16 cellular contexts compared by ENCODE assay signal in genomic region chr16:89159174-89159849, GRCh38. TPM values are rescaled to one million over a fixed set of nuclear protein-coding genes. Genes with fewer than 3 reads are reported as not detected.
DNase-seq lines count a peak whose midpoint lies in the region; ATAC-seq, FAIRE-seq and TF ChIP-seq lines count a peak whose summit lies in the region.
"Had no signal": no experiment of that assay in that cellular context is flagged by ENCODE, and none has a peak within 500 bp of the region (broad histone marks: within the 10 kb centered on the region; RNA-seq: fewer than 3 reads in every experiment).

No MANE protein-coding gene starts in this region.

- no peak for TF ChIP-seq POLR2A in HepG2 (IDR thresholded peaks at IDR 0.05; ENCODE audit: insufficient read depth in 1 of 2, low read depth in 2 of 2, low read length in 2 of 2)
- no peak for TF ChIP-seq POLR2A in right lobe of liver (IDR thresholded peaks at IDR 0.05)

- peak overlapping the region; percentile 26; the same call in 1 of the 2 replicates for H3K4me2 ChIP-seq in HepG2 (ENCODE audit: low read depth, low read length)

- DNase-seq in HepG2 (ENCODE audit: low spot score) (peak; percentile 57), right lobe of liver (no peak), WTC11 (ENCODE audit: low spot score) (no peak), chondrocyte (ENCODE audit: low spot score) (no peak), cerebellar cortex (ENCODE audit: low spot score) (no peak), NCI-H2196 (lab: John Stamatoyannopoulos, UW; ENCODE audit: unreplicated experiment) (no peak)
- DNase-seq: BE2C; CD8-positive, alpha-beta memory T cell; DMS79; GM23248 had no signal

- H3K9me3 Mint-ChIP-seq in WTC11 (peaks cover 17% of the 10 kb centered on the region), chondrocyte (ENCODE audit: low read depth) (no peaks in the 10 kb centered on the region)
- H3K9me3 Mint-ChIP-seq: CD8-positive, alpha-beta memory T cell had no signal

- H3K4me3 Mint-ChIP-seq in WTC11 (no peak overlapping the region), chondrocyte (ENCODE audit: unreplicated experiment) (no peak overlapping the region)

- no peaks in the 10 kb centered on the region for H3K36me3 ChIP-seq in HepG2 (replicated peaks in 1 of 2; ENCODE audit: control insufficient read depth in 1 of 2, insufficient read depth in 2 of 2, low read length in 2 of 2)
- no peaks in the 10 kb centered on the region for H3K36me3 ChIP-seq in right lobe of liver
- H3K36me3 ChIP-seq: BE2C had no signal

- no peaks in the 10 kb centered on the region for H3K79me2 ChIP-seq in HepG2 (ENCODE audit: insufficient read depth, low read length)

- no peaks in the 10 kb centered on the region; the same call in 1 of the 2 replicates for H4K20me1 ChIP-seq in HepG2 (ENCODE audit: insufficient read depth, low read length)

- no peak for FAIRE-seq in HepG2 (lab: Jason Lieb, UNC)
- FAIRE-seq: A204.1, GM12878, GM18507, H54 had no signal

- H3K9ac ChIP-seq in HepG2 (ENCODE audit: insufficient read depth, low read depth, low read length) = no peak overlapping the region
- H3K9ac ChIP-seq: GM23248 had no signal

- no peak overlapping the region for H3K27ac Mint-ChIP-seq in WTC11
- peak overlapping the region; percentile 15 for H3K27ac Mint-ChIP-seq in chondrocyte (ENCODE audit: unreplicated experiment)
- H3K27ac Mint-ChIP-seq: CD8-positive, alpha-beta memory T cell had no signal

- WGBS in HepG2 (ENCODE audit: low lambda C conversion rate) = 11% methylated on average over 19 of the region's 43 CpGs
- WGBS in right lobe of liver (ENCODE audit: insufficient coverage, low coverage, low lambda C conversion rate, missing lambda C conversion rate) = 73% methylated on average over 11 of the region's 43 CpGs

- H3K27ac ChIP-seq in HepG2 (ENCODE audit: extremely low read length, insufficient read depth, low read length) (no peak overlapping the region), right lobe of liver (no peak overlapping the region)
- H3K27ac ChIP-seq: GM23248 had no signal

- CTCF ChIA-PET in HepG2 (lab: Yijun Ruan, JAX; ENCODE audit: low intra/inter-chr PET ratio, low total read pairs) (no interaction called here), WTC11 (lab: Charles Lee) (interaction anchor here (1.8 kb wide), 1 partner anchor 422 kb away, joined by 5 read pairs; no protein-coding TSS in a partner anchor)

- H3K4me1 ChIP-seq in HepG2 (ENCODE audit: insufficient read depth, low read length) = peaks cover 65% of the 10 kb centered on the region
- H3K4me1 ChIP-seq in right lobe of liver = no peaks in the 10 kb centered on the region
- H3K4me1 ChIP-seq: BE2C had no signal

- TF ChIP-seq EP300 in HepG2 (IDR thresholded peaks at IDR 0.05; ENCODE audit: low read depth in 2 of 2, low read length in 2 of 2) (no peak; a peak in 1 of 4 replicates), HepG2 (CRISPR knock-in tag; IDR thresholded peaks at IDR 0.05; ENCODE audit: borderline replicate concordance) (0 out of 2 replicates have a peak, but pooled peaks have one; percentile 53)

- H3K36me3 Mint-ChIP-seq in WTC11 (peaks cover 6% of the 10 kb centered on the region; the same call in 1 of the 2 replicates), chondrocyte (ENCODE audit: low read depth) (no peaks in the 10 kb centered on the region)
- H3K36me3 Mint-ChIP-seq: CD8-positive, alpha-beta memory T cell had no signal

- H3K27me3 Mint-ChIP-seq in WTC11 (ENCODE audit: low read depth) (peaks cover 7% of the 10 kb centered on the region), chondrocyte (ENCODE audit: low read depth) (peaks cover 8% of the 10 kb centered on the region)
- H3K27me3 Mint-ChIP-seq: CD8-positive, alpha-beta memory T cell had no signal

- in situ Hi-C loops in HepG2 (cut with HindIII; ENCODE audit: extremely low pct_ligation_motif_present, low pct_unique_long_range_greater_than_20kb) = no loop called here

- H2AFZ ChIP-seq in HepG2 (ENCODE audit: low read length) = no peak overlapping the region
- H2AFZ ChIP-seq: GM23248 had no signal

- peaks cover 24 to 70% of the 10 kb centered on the region in 2 experiments for H3K27me3 ChIP-seq in HepG2 (ENCODE audit: control insufficient read depth in 1 of 2, insufficient read depth in 2 of 2, low read length in 2 of 2)
- H3K27me3 ChIP-seq in right lobe of liver = no peaks in the 10 kb centered on the region

- TF ChIP-seq RAD21 in HepG2 (CRISPR knock-in tag; IDR thresholded peaks at IDR 0.05) = peak; percentile 49; the same call in 1 of the 2 replicates

- BruUV-seq in HepG2 (replicated peaks; lab: Mats Ljungman, UMichigan) = no TSS peak

- POLR2A ChIA-PET in HepG2 (lab: Yijun Ruan, JAX) (interaction anchor here (1.3 kb wide), 1 partner anchor 58 kb away, joined by 5 read pairs; the partner anchor contains the start of gene ZNF778), WTC11 (lab: Charles Lee) (no interaction called here)

- H3K4me3 ChIP-seq in HepG2 (replicated peaks in 1 of 3; ENCODE audit: insufficient read depth in 1 of 3, low read depth in 2 of 3, low read length in 3 of 3) = peak overlapping the region in 1 of 3 experiments; percentile 11; a peak in 1 of 6 replicates
- no peak overlapping the region for H3K4me3 ChIP-seq in right lobe of liver
- H3K4me3 ChIP-seq: GM12878, GM23248 had no signal

- ATAC-seq in HepG2 = peak; percentile 61
- ATAC-seq in right lobe of liver = no peak
- no peak for ATAC-seq in WTC11
- no peak for ATAC-seq in GM21717 (IDR thresholded peaks at IDR 0.05; ENCODE audit: unreplicated experiment)
- ATAC-seq: GM12878 had no signal

- H3K9me3 ChIP-seq in HepG2 (ENCODE audit: low read length) = no peaks in the 10 kb centered on the region
- H3K9me3 ChIP-seq in right lobe of liver = no peaks in the 10 kb centered on the region
- H3K9me3 ChIP-seq: BE2C had no signal

- intact Hi-C loops in HepG2 (cut with micrococcal nuclease; ENCODE audit: unreplicated experiment) = no loop called here
- intact Hi-C loops in right lobe of liver (cut with DNase I) = no loop called here

- H3K4me1 Mint-ChIP-seq in WTC11 (no peaks in the 10 kb centered on the region), chondrocyte (ENCODE audit: low read depth) (peaks cover 18% of the 10 kb centered on the region)

- TF ChIP-seq CTCF in HepG2 (CRISPR knock-in tag; IDR thresholded peaks at IDR 0.05) (0 out of 2 replicates have a peak, but pooled peaks have one; percentile 36), right lobe of liver (IDR thresholded peaks at IDR 0.05) (no peak), WTC11 (IDR thresholded peaks at IDR 0.05) (no peak), chondrocyte (IDR thresholded peaks at IDR 0.05) (no peak)

RNA-seq across cellular contexts. Expression of gene CDH15, which starts 12.2 kb away (rescaled TPM):
- total RNA-seq in HepG2 (2016; rRNA removed; fragmentation: Illumina TruSeq; extraction: Trizol) (1.4 and 2.2 TPM in 2 replicates), right lobe of liver (1 to 10 TPM in 1 of 6 experiments, under 1 TPM in 4, not detected in 1; 0.12 to 3.3 (median 0.15) TPM), WTC11 (2021) (0.41 to 0.76 TPM (median 0.46 TPM) in 3 replicates), chondrocyte (0.20 to 0.23 TPM in 2 of 3 replicates, not detected in the other)
- total RNA-seq in HepG2 (2016; cell fraction: cytosol; rRNA removed; fragmentation: Illumina TruSeq; extraction: Trizol; ENCODE audit: low read depth) = 2.8 and 2.9 TPM in 2 replicates
- total RNA-seq in HepG2 (2016; cell fraction: insoluble cytoplasmic fraction; rRNA removed; fragmentation: Illumina TruSeq; extraction: Trizol) = 1.4 and 2.2 TPM in 2 replicates
- total RNA-seq in HepG2 (2016; cell fraction: membrane; rRNA removed; fragmentation: Illumina TruSeq; extraction: Trizol) = 3.6 and 3.7 TPM in 2 replicates
- total RNA-seq in HepG2 (2016; cell fraction: nucleus; rRNA removed; fragmentation: Illumina TruSeq; extraction: Trizol) = 1.6 and 1.8 TPM in 2 replicates
- polyA plus RNA-seq in HepG2 (2011; rRNA removed) = 0.69 and 0.74 TPM in 2 replicates
- polyA plus RNA-seq in HepG2 (2011; cell fraction: cytosol; rRNA removed) = 0.37 and 1.2 TPM in 2 replicates
- 1.6 and 2.1 TPM in 2 replicates for polyA plus RNA-seq in HepG2 (2011; cell fraction: nucleus; rRNA removed)
- polyA plus RNA-seq in HepG2 (2012) = 0.61 and 0.90 TPM in 2 replicates
- 3.5 and 3.8 TPM in 2 replicates for polyA plus RNA-seq in HepG2 (2016; cell fraction: cytosol; fragmentation: Illumina TruSeq; extraction: Trizol; ENCODE audit: low read depth)
- 1.7 and 2.3 TPM in 2 replicates for polyA plus RNA-seq in HepG2 (2016; cell fraction: insoluble cytoplasmic fraction; fragmentation: Illumina TruSeq; extraction: Trizol; ENCODE audit: low read depth)
- polyA plus RNA-seq in HepG2 (2016; cell fraction: membrane; fragmentation: Illumina TruSeq; extraction: Trizol; ENCODE audit: low read depth) = 3.3 and 4.1 TPM in 2 replicates
- 3.3 and 3.4 TPM in 2 replicates for polyA plus RNA-seq in HepG2 (2016; cell fraction: nucleus; fragmentation: Illumina TruSeq; extraction: Trizol; ENCODE audit: insufficient read depth, low read depth)
- polyA minus RNA-seq in HepG2 (2011; rRNA and poly(A)+ RNA removed; ENCODE audit: low replicate concordance) = 0.62 TPM in 1 of 2 replicates, not detected in the other
- 0.40 and 0.62 TPM in 2 replicates for polyA minus RNA-seq in HepG2 (2011; cell fraction: cytosol; rRNA and poly(A)+ RNA removed)
- 0.39 TPM in 1 of 2 replicates, not detected in the other for polyA minus RNA-seq in HepG2 (2011; cell fraction: nucleus; rRNA and poly(A)+ RNA removed)
- total RNA-seq: CD8-positive, alpha-beta memory T cell; GM23248; HT-29 had no signal
- polyA plus RNA-seq: CD8-positive, alpha-beta memory T cell had no signal

RNA-seq across cellular contexts. Expression of gene SLC22A31, which starts 41.0 kb away (rescaled TPM):
- total RNA-seq in HepG2 (2016; rRNA removed; fragmentation: Illumina TruSeq; extraction: Trizol) = 20.6 and 83.3 TPM in 2 replicates
- 22.4 and 22.9 TPM in 2 replicates for total RNA-seq in HepG2 (2016; cell fraction: cytosol; rRNA removed; fragmentation: Illumina TruSeq; extraction: Trizol; ENCODE audit: low read depth)
- total RNA-seq in HepG2 (2016; cell fraction: insoluble cytoplasmic fraction; rRNA removed; fragmentation: Illumina TruSeq; extraction: Trizol) = 17.9 and 83.9 TPM in 2 replicates
- 38.1 and 39.2 TPM in 2 replicates for total RNA-seq in HepG2 (2016; cell fraction: membrane; rRNA removed; fragmentation: Illumina TruSeq; extraction: Trizol)
- 88.9 and 114 TPM in 2 replicates for total RNA-seq in HepG2 (2016; cell fraction: nucleus; rRNA removed; fragmentation: Illumina TruSeq; extraction: Trizol)
- 67.3 and 98.2 TPM in 2 replicates for polyA plus RNA-seq in HepG2 (2011; rRNA removed)
- 27.2 and 52.1 TPM in 2 replicates for polyA plus RNA-seq in HepG2 (2011; cell fraction: cytosol; rRNA removed)
- polyA plus RNA-seq in HepG2 (2011; cell fraction: nucleus; rRNA removed) = 1,312 and 1,533 TPM in 2 replicates
- 45.8 and 48.2 TPM in 2 replicates for polyA plus RNA-seq in HepG2 (2012)
- 27.4 and 28.3 TPM in 2 replicates for polyA plus RNA-seq in HepG2 (2016; cell fraction: cytosol; fragmentation: Illumina TruSeq; extraction: Trizol; ENCODE audit: low read depth)
- 23.8 and 26.1 TPM in 2 replicates for polyA plus RNA-seq in HepG2 (2016; cell fraction: insoluble cytoplasmic fraction; fragmentation: Illumina TruSeq; extraction: Trizol; ENCODE audit: low read depth)
- 29.3 and 31.7 TPM in 2 replicates for polyA plus RNA-seq in HepG2 (2016; cell fraction: membrane; fragmentation: Illumina TruSeq; extraction: Trizol; ENCODE audit: low read depth)
- 322 and 325 TPM in 2 replicates for polyA plus RNA-seq in HepG2 (2016; cell fraction: nucleus; fragmentation: Illumina TruSeq; extraction: Trizol; ENCODE audit: insufficient read depth, low read depth)
- polyA minus RNA-seq in HepG2 (2011; rRNA and poly(A)+ RNA removed; ENCODE audit: low replicate concordance) = 51.6 TPM in 1 of 2 replicates, not detected in the other
- 17.1 and 21.0 TPM in 2 replicates for polyA minus RNA-seq in HepG2 (2011; cell fraction: cytosol; rRNA and poly(A)+ RNA removed)
- polyA minus RNA-seq in HepG2 (2011; cell fraction: nucleus; rRNA and poly(A)+ RNA removed) = 89.4 and 90.8 TPM in 2 replicates
- 10 to 100 TPM in 2 of 6 experiments, 1 to 10 TPM in 1, under 1 TPM in 1, not detected in 2; 0.19 to 19.3 (median 6.8) TPM for total RNA-seq in right lobe of liver
- total RNA-seq in WTC11 (2021) = 9.8 to 12.1 TPM (median 10.7 TPM) in 3 replicates
- 0.40 to 0.94 TPM in 2 of 3 replicates, not detected in the other for total RNA-seq in chondrocyte
- total RNA-seq: CD8-positive, alpha-beta memory T cell; GM12878; GM23248; HT-29 had no signal
- polyA plus RNA-seq: CD8-positive, alpha-beta memory T cell; GM23248 had no signal

RNA-seq across cellular contexts. Expression of gene ZNF778, which starts 58.2 kb away (rescaled TPM):
- total RNA-seq in HepG2 (2016; rRNA removed; fragmentation: Illumina TruSeq; extraction: Trizol) = 7.2 and 9.3 TPM in 2 replicates
- 1.7 and 2.6 TPM in 2 replicates for total RNA-seq in HepG2 (2016; cell fraction: cytosol; rRNA removed; fragmentation: Illumina TruSeq; extraction: Trizol; ENCODE audit: low read depth)
- 6.1 and 8.3 TPM in 2 replicates for total RNA-seq in HepG2 (2016; cell fraction: insoluble cytoplasmic fraction; rRNA removed; fragmentation: Illumina TruSeq; extraction: Trizol)
- 2.7 and 3.9 TPM in 2 replicates for total RNA-seq in HepG2 (2016; cell fraction: membrane; rRNA removed; fragmentation: Illumina TruSeq; extraction: Trizol)
- total RNA-seq in HepG2 (2016; cell fraction: nucleus; rRNA removed; fragmentation: Illumina TruSeq; extraction: Trizol) = 8.7 and 10.5 TPM in 2 replicates
- polyA plus RNA-seq in HepG2 (2011; rRNA removed) = 3.8 and 6.1 TPM in 2 replicates
- polyA plus RNA-seq in HepG2 (2011; cell fraction: cytosol; rRNA removed) = 1.8 and 2.1 TPM in 2 replicates
- polyA plus RNA-seq in HepG2 (2011; cell fraction: nucleus; rRNA removed) = 6.6 and 11.3 TPM in 2 replicates
- polyA plus RNA-seq in HepG2 (2012) = 2.4 and 3.0 TPM in 2 replicates
- 0.79 and 0.83 TPM in 2 replicates for polyA plus RNA-seq in HepG2 (2016; cell fraction: cytosol; fragmentation: Illumina TruSeq; extraction: Trizol; ENCODE audit: low read depth)
- polyA plus RNA-seq in HepG2 (2016; cell fraction: insoluble cytoplasmic fraction; fragmentation: Illumina TruSeq; extraction: Trizol; ENCODE audit: low read depth) = 4.6 and 6.1 TPM in 2 replicates
- 0.61 and 1.7 TPM in 2 replicates for polyA plus RNA-seq in HepG2 (2016; cell fraction: membrane; fragmentation: Illumina TruSeq; extraction: Trizol; ENCODE audit: low read depth)
- polyA plus RNA-seq in HepG2 (2016; cell fraction: nucleus; fragmentation: Illumina TruSeq; extraction: Trizol; ENCODE audit: insufficient read depth, low read depth) = 11.3 and 22.5 TPM in 2 replicates
- polyA minus RNA-seq in HepG2 (2011; rRNA and poly(A)+ RNA removed; ENCODE audit: low replicate concordance) = 6.4 and 9.2 TPM in 2 replicates
- 4.0 and 6.1 TPM in 2 replicates for polyA minus RNA-seq in HepG2 (2011; cell fraction: cytosol; rRNA and poly(A)+ RNA removed)
- polyA minus RNA-seq in HepG2 (2011; cell fraction: nucleus; rRNA and poly(A)+ RNA removed) = 15.2 and 17.3 TPM in 2 replicates
- 10 to 100 TPM in 1 of 6 experiments, 1 to 10 TPM in 5; 2.3 to 11.2 (median 3.1) TPM for total RNA-seq in right lobe of liver
- total RNA-seq in WTC11 (2021) = 15.5 to 31.2 TPM (median 15.6 TPM) in 3 replicates
- 5.8 to 7.7 TPM (median 6.6 TPM) in 3 replicates for total RNA-seq in chondrocyte

Comparison
In these comparisons a context has a peak if more than half of its experiments do, and no peak if none do; other contexts are left out.
1. Of the 50 proteins assayed by ChIP-seq in both HepG2 and WTC11: peak only in HepG2: ATF2, ATF3, CBFB, CTCF, ESRRA, ETV6 and 13 more; only in WTC11: none; in both: GABPB1, MLX and PREB; in neither: 26; mixed calls (peak in some experiments, not most) for 2.